19 cellular contexts compared by ENCODE assay signal in the genomic region with DNA sequence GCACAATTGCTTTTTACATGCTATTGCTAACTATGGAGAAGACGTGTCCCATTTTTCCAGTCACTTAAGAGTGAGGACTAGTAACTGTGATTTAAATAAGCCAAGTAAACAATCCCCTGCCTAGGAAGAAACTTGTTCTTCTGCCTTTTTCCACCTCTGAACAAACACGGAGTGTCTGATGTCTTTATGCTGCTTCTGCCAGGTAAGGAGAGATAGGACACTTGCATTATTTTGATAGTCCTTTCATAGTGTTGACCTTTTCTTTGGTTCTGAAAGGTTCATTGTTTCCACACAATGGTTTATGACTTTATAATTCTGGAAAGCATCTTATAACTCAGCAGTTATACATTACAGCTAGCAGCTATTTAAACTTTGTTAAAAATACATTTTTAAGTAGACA. TPM values are rescaled to one million over a fixed set of nuclear protein-coding genes. Genes with fewer than 3 reads are reported as not detected.
DNase-seq lines count a peak whose midpoint lies in the region; ATAC-seq and TF ChIP-seq lines count a peak whose summit lies in the region.
"Had no signal": no experiment of that assay in that cellular context is flagged by ENCODE, and none has a peak within 500 bp of the region (broad histone marks: within the 10 kb centered on the region; RNA-seq: fewer than 3 reads in every experiment).

No MANE protein-coding gene starts in this region.

- H3K9me3 ChIP-seq in endocrine pancreas (ENCODE audit: control insufficient read depth, low read length), result no peaks in the 10 kb centered on the region

- H3K9me3 Mint-ChIP-seq in Calu3 (ENCODE audit: low read depth, unreplicated experiment), result no peaks in the 10 kb centered on the region
- H3K9me3 Mint-ChIP-seq in osteocyte (ENCODE audit: unreplicated experiment), result no peaks in the 10 kb centered on the region
- H3K9me3 Mint-ChIP-seq: central memory CD8-positive, alpha-beta T cell; immature natural killer cell; stimulated activated naive CD8-positive, alpha-beta T cell treated with anti-CD3 and anti-CD28 coated beads, Interleukin-15, amount 100 ng/mL, for 72 hours had no signal

- peaks cover 66% of the 10 kb centered on the region for H3K4me1 Mint-ChIP-seq in Calu3 (ENCODE audit: low read depth, unreplicated experiment)
- H3K4me1 Mint-ChIP-seq in osteocyte (ENCODE audit: unreplicated experiment), result peaks cover 80% of the 10 kb centered on the region
- H3K4me1 Mint-ChIP-seq: central memory CD8-positive, alpha-beta T cell had no signal

- intact Hi-C loops in Calu3 (cut with micrococcal nuclease; ENCODE audit: unreplicated experiment), result loop anchor here (1.0 to 5.0 kb wide), 3 partner anchors 8 to 42 kb away; partner anchors contain the start of gene RAET1E

- H3K4me3 Mint-ChIP-seq in Calu3 (ENCODE audit: low read depth, unreplicated experiment) (peak overlapping the region; percentile 68), osteocyte (ENCODE audit: unreplicated experiment) (peak overlapping the region; percentile 60)
- H3K4me3 Mint-ChIP-seq: activated CD8-positive, alpha-beta T cell treated with anti-CD3 and anti-CD28 coated beads, Interleukin-2, amount 10 ng/mL, durations not matched to agents 7 days and 5 days; central memory CD8-positive, alpha-beta T cell; immature natural killer cell; stimulated activated naive CD8-positive, alpha-beta T cell treated with anti-CD3 and anti-CD28 coated beads, Interleukin-15, amount 100 ng/mL, for 72 hours had no signal

- BruUV-seq in Calu3 (replicated peaks; lab: Mats Ljungman, UMichigan), result no TSS peak

- H3K36me3 Mint-ChIP-seq in Calu3 (ENCODE audit: insufficient read depth, unreplicated experiment) (peaks cover 60% of the 10 kb centered on the region), osteocyte (ENCODE audit: unreplicated experiment) (peaks cover 9% of the 10 kb centered on the region)
- H3K36me3 Mint-ChIP-seq: immature natural killer cell had no signal

- no peaks in the 10 kb centered on the region for H3K36me3 ChIP-seq in endocrine pancreas (ENCODE audit: control insufficient read depth, insufficient read depth, low read length)

- no peaks in the 10 kb centered on the region for H3K27me3 ChIP-seq in endocrine pancreas (ENCODE audit: control insufficient read depth, insufficient read depth, low read length)

- no peak for DNase-seq in Calu3
- peak; percentile 60 for DNase-seq in NCI-H748 (lab: John Stamatoyannopoulos, UW; ENCODE audit: unreplicated experiment)
- DNase-seq in osteocyte (ENCODE audit: extremely low spot score, unreplicated experiment), result no peak
- no peak for DNase-seq in NCI-H2196 (lab: John Stamatoyannopoulos, UW; ENCODE audit: unreplicated experiment)
- DNase-seq in H4 (ENCODE audit: low spot score), result no peak
- no peak for DNase-seq in SW480 (ENCODE audit: low spot score)
- DNase-seq: activated CD8-positive, alpha-beta T cell treated with anti-CD3 and anti-CD28 coated beads, Interleukin-2, amount 10 ng/mL, durations not matched to agents 7 days and 5 days; activated naive CD4-positive, alpha-beta T cell treated with Interleukin-2 at 50 U/mL for 16 hours; C1 segment of cervical spinal cord; immature natural killer cell; MM.1S; OCI-M1; stimulated activated naive CD8-positive, alpha-beta T cell treated with anti-CD3 and anti-CD28 coated beads, Interleukin-15, amount 100 ng/mL, for 72 hours; T-helper 2 cell had no signal

- no peak for ATAC-seq in HG02623 (IDR thresholded peaks at IDR 0.05; ENCODE audit: unreplicated experiment)
- ATAC-seq: activated CD8-positive, alpha-beta T cell treated with anti-CD3 and anti-CD28 coated beads, Interleukin-2, amount 10 ng/mL, durations not matched to agents 7 days and 5 days; stimulated activated naive CD8-positive, alpha-beta T cell treated with anti-CD3 and anti-CD28 coated beads, Interleukin-15, amount 100 ng/mL, for 72 hours had no signal

- no peak for TF ChIP-seq CTCF in Calu3 (IDR thresholded peaks at IDR 0.05; ENCODE audit: unreplicated experiment)
- TF ChIP-seq CTCF in osteocyte (IDR thresholded peaks at IDR 0.05), result no peak

- H3K9ac ChIP-seq in endocrine pancreas (ENCODE audit: control insufficient read depth, insufficient read depth, low read length), result no peak overlapping the region

- peak overlapping the region; percentile 43 for H3K4me3 ChIP-seq in endocrine pancreas (ENCODE audit: control insufficient read depth, insufficient read depth, low read length)

- H3K27me3 Mint-ChIP-seq in Calu3 (ENCODE audit: unreplicated experiment) (no peaks in the 10 kb centered on the region), osteocyte (ENCODE audit: unreplicated experiment) (no peaks in the 10 kb centered on the region)

- H3K4me1 ChIP-seq in endocrine pancreas (ENCODE audit: control insufficient read depth, insufficient read depth, low read length), result peaks cover 21% of the 10 kb centered on the region

- peak overlapping the region; percentile 91 for H3K27ac Mint-ChIP-seq in Calu3 (ENCODE audit: unreplicated experiment)
- peak overlapping the region; percentile 96 for H3K27ac Mint-ChIP-seq in osteocyte (ENCODE audit: unreplicated experiment)
- H3K27ac Mint-ChIP-seq: activated CD8-positive, alpha-beta T cell treated with anti-CD3 and anti-CD28 coated beads, Interleukin-2, amount 10 ng/mL, durations not matched to agents 7 days and 5 days; immature natural killer cell; stimulated activated naive CD8-positive, alpha-beta T cell treated with anti-CD3 and anti-CD28 coated beads, Interleukin-15, amount 100 ng/mL, for 72 hours had no signal

- CTCF ChIA-PET in Calu3 (lab: Charles Lee), result no interaction called here

RNA-seq across cellular contexts. Expression of gene LRP11, which starts 8.4 kb away (rescaled TPM):
- total RNA-seq in Calu3 (2022), result 27.4 and 31.1 TPM in 2 replicates
- 59.6 and 75.2 TPM in 2 replicates for total RNA-seq in osteocyte
- 36.8 and 37.0 TPM in 2 replicates for total RNA-seq in H4 (2014; rRNA removed; shearing (Covaris generic))

RNA-seq across cellular contexts. Expression of gene RAET1E, which starts 42.2 kb away (rescaled TPM):
- total RNA-seq in Calu3 (2022) (0.22 TPM in 1 of 2 replicates, not detected in the other), osteocyte (not detected in 2 replicates)
- not detected in 2 replicates for total RNA-seq in H4 (2014; rRNA removed; shearing (Covaris generic))
- total RNA-seq: activated CD8-positive, alpha-beta T cell treated with anti-CD3 and anti-CD28 coated beads, Interleukin-2, amount 10 ng/mL, durations not matched to agents 7 days and 5 days; G401; H1 had no signal
